8 cellular contexts compared by ENCODE assay signal in the genomic region with DNA sequence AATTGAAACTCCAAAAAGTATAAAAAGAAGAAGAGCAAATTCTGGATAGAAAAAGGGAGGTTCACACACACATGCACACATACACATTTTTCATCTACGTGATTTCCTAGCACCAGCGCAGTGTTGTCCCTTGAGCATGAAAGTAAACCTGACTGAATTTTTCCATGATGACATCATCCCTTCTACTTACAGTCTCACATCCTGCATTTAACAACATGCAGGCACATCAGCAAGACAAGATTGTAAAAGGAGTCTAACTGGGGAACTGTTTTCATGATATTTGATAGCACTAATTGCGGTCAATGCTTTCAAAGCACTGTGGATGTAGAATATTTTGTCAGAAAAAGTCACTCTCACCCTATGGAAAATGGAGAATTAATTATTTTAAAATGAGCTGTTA. TPM values are rescaled to one million over a fixed set of nuclear protein-coding genes. Genes with fewer than 3 reads are reported as not detected.
DNase-seq lines count a peak whose midpoint lies in the region; ATAC-seq and TF ChIP-seq lines count a peak whose summit lies in the region.

No MANE protein-coding gene starts in this region.

- H3K27me3 ChIP-seq in iPS-18a (ENCODE audit: control insufficient read depth, insufficient read depth, low read length) (no peaks in the 10 kb centered on the region), testis (no peaks in the 10 kb centered on the region)

- no peaks in the 10 kb centered on the region for H3K36me3 Mint-ChIP-seq in WTC11

- H3K4me3 ChIP-seq in LNCaP clone FGC (ENCODE audit: low read depth, low read length), result no peak overlapping the region
- no peak overlapping the region for H3K4me3 ChIP-seq in iPS-18a (ENCODE audit: low read length)
- no peak overlapping the region for H3K4me3 ChIP-seq in testis

- POLR2A ChIA-PET in WTC11 (lab: Charles Lee), result no interaction called here

- 0 out of 2 replicates have a peak overlapping the region, but pooled peaks have one; percentile 30 for H3K27ac Mint-ChIP-seq in WTC11

- no peaks in the 10 kb centered on the region for H3K9me3 ChIP-seq in iPS-18a (ENCODE audit: control insufficient read depth, low read depth, low read length)
- H3K9me3 ChIP-seq in testis, result no peaks in the 10 kb centered on the region

- no peak overlapping the region for H3K9ac ChIP-seq in iPS-18a (ENCODE audit: low read length)

- no peaks in the 10 kb centered on the region; the same call in 1 of the 2 replicates for H3K27me3 Mint-ChIP-seq in WTC11 (ENCODE audit: low read depth)

- ATAC-seq in WTC11, result peak; percentile 61
- no peak for ATAC-seq in HG03457 (IDR thresholded peaks at IDR 0.05; ENCODE audit: unreplicated experiment)

- no peak for TF ChIP-seq POLR2A in testis (IDR thresholded peaks at IDR 0.05)

- peaks cover 9% of the 10 kb centered on the region for H3K4me1 Mint-ChIP-seq in WTC11

- intact Hi-C loops in testis (cut with DNase I; ENCODE audit: low total_unique reads), result no loop called here

- no peaks in the 10 kb centered on the region for H3K36me3 ChIP-seq in iPS-18a (ENCODE audit: control insufficient read depth, low read depth, low read length)
- no peaks in the 10 kb centered on the region for H3K36me3 ChIP-seq in testis (ENCODE audit: low read depth, missing control alignments)

- H3K4me3 Mint-ChIP-seq in WTC11, result no peak overlapping the region

- WGBS in testis, 2 donors, result 39 to 50% methylated on average over 3 of the region's 3 CpGs

- CTCF ChIA-PET in WTC11 (lab: Charles Lee), result no interaction called here

- peaks cover 11% of the 10 kb centered on the region for H3K4me1 ChIP-seq in iPS-18a (ENCODE audit: control insufficient read depth, low read depth, low read length)
- H3K4me1 ChIP-seq in testis, result no peaks in the 10 kb centered on the region

- peak overlapping the region; percentile 9 for H3K27ac ChIP-seq in iPS-18a (ENCODE audit: low read length)
- H3K27ac ChIP-seq in testis, result no peak overlapping the region

- TF ChIP-seq CTCF in LNCaP clone FGC (IDR thresholded peaks at IDR 0.05; ENCODE audit: control insufficient read depth, extremely low read depth, insufficient read depth) (no peak), WTC11 (IDR thresholded peaks at IDR 0.05) (no peak), testis (IDR thresholded peaks at IDR 0.05) (no peak)

- DNase-seq in NCI-H1105 treated with DMSO at 0.1 percent for 48 hours (lab: John Stamatoyannopoulos, UW) (peak; percentile 26), NCI-H1105 (lab: John Stamatoyannopoulos, UW) (no peak), LNCaP clone FGC (ENCODE audit: low read depth) (peak; percentile 69), WTC11 (ENCODE audit: low spot score) (no peak), testis (no peak), cerebellar cortex (ENCODE audit: low spot score) (no peak)

- H3K9me3 Mint-ChIP-seq in WTC11, result 0 out of 2 replicates have a peak, but pooled peaks cover 7% of the 10 kb centered on the region

TF ChIP-seq in WTC11, 78 proteins besides CTCF, POLR2A, EP300 and RAD21:
- TF ChIP-seq ATF3 (CRISPR knock-in tag; conservative IDR thresholded peaks at IDR 0.05), result no peak
- peak; percentile 46 for TF ChIP-seq GABPB1 (CRISPR knock-in tag; IDR thresholded peaks at IDR 0.05)

RNA-seq across cellular contexts. Expression of gene GAS2, which starts 36.6 kb away (rescaled TPM):
- total RNA-seq in WTC11 (2021) (1.8 to 3.0 TPM (median 2.4 TPM) in 3 replicates), testis (10 to 100 TPM in 1 of 2 donors, 1 to 10 TPM in 1; 9.0 to 25.2 TPM)
- polyA plus RNA-seq in testis (ENCODE audit: insufficient read depth, low read depth, low replicate concordance), result 5.5 TPM

Comparison
In these comparisons a context has a peak if more than half of its experiments do, and no peak if none do; other contexts are left out.
1. DNase-seq: peak in NCI-H1105 treated with DMSO at 0.1 percent for 48 hours (single experiment) and LNCaP clone FGC (single experiment); none in NCI-H1105 (single experiment), WTC11 (single experiment), testis (single experiment) and cerebellar cortex (single experiment).